ENCODE assay signal across 8 cellular contexts in the genomic region with DNA sequence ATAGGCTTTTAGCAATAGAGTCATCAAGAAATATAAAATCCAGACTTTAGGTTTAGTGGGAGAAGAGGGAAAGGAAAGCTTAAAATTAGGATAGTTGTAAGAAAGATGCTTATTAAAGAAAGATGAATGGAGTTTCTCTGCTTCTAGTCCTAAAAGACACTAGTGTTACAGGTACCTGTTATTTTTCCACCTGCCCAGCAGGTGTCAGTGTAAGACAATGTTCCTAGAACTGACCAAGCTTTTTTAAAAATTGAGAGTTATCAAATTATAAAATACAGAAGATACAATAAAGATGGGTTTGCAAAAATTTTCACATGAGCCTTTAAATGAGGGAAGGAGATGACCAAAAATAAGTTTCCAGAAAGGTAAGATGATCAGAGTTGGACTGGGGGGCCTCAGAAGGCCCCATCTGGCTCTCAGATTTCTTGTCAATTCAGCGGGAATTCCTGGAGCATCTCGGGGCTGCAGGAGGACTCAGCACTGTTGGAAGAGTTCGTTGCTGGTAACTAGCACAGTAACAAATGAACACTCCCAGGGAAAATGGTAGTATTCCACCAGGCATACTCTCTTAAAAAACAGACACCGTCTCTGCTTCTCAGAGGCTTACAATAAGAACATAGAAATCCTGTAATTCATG.
DNase-seq lines count a peak whose midpoint lies in the region; ATAC-seq, FAIRE-seq and TF ChIP-seq lines count a peak whose summit lies in the region.

No MANE protein-coding gene starts in this region.

- peak; percentile 34 for DNase-seq in CD1c-positive myeloid dendritic cell (ENCODE audit: extremely low spot score)
- DNase-seq in GM12892 (ENCODE audit: insufficient read length) = no peak
- DNase-seq in NT2/D1 (ENCODE audit: low read depth, low spot score) = peak; percentile 36
- DNase-seq in chondrocyte (ENCODE audit: low spot score) = no peak
- DNase-seq in SHP77 treated with DMSO at 0.1 percent for 48 hours (lab: John Stamatoyannopoulos, UW) = no peak

- no peak for TF ChIP-seq POLR2A in GM12892 (IDR thresholded peaks at IDR 0.05; ENCODE audit: low read depth, low read length)

- H3K9ac ChIP-seq in NT2/D1 (ENCODE audit: insufficient read length, low read depth) = no peak overlapping the region

- ATAC-seq in GM21390 (IDR thresholded peaks at IDR 0.05; ENCODE audit: unreplicated experiment) (no peak), HG02840 (IDR thresholded peaks at IDR 0.05; ENCODE audit: low FRiP score, unreplicated experiment) (no peak)

- H3K36me3 Mint-ChIP-seq in chondrocyte (ENCODE audit: low read depth) (no peaks in the 10 kb centered on the region), nephron (ENCODE audit: low read depth) (no peaks in the 10 kb centered on the region)

- TF ChIP-seq CTCF in chondrocyte (IDR thresholded peaks at IDR 0.05) (peak; percentile 84), nephron (IDR thresholded peaks at IDR 0.05; ENCODE audit: unreplicated experiment in 3 of 3) (peak; percentile 66 to 72 (median 69))

- H3K4me1 ChIP-seq in NT2/D1 (ENCODE audit: insufficient read depth, insufficient read length) = no peaks in the 10 kb centered on the region

- H3K27me3 ChIP-seq in NT2/D1 (ENCODE audit: insufficient read depth, insufficient read length) = no peaks in the 10 kb centered on the region

- H3K27ac Mint-ChIP-seq in chondrocyte (ENCODE audit: unreplicated experiment) (no peak overlapping the region), nephron (no peak overlapping the region)

- H3K4me3 ChIP-seq in NT2/D1 (ENCODE audit: insufficient read length, low read depth) = no peak overlapping the region

- H3K9me3 ChIP-seq in NT2/D1 (ENCODE audit: insufficient read depth, low read length) = peaks cover 4% of the 10 kb centered on the region

- H3K27me3 Mint-ChIP-seq in chondrocyte (ENCODE audit: low read depth) (peaks cover 5% of the 10 kb centered on the region), nephron (ENCODE audit: low read depth) (peaks cover 9% of the 10 kb centered on the region)

- peak; percentile 62 for FAIRE-seq in GM12892 (lab: Jason Lieb, UNC)

- peaks cover 3% of the 10 kb centered on the region for H3K9me3 Mint-ChIP-seq in chondrocyte (ENCODE audit: low read depth)
- H3K9me3 Mint-ChIP-seq in nephron = peaks cover 11% of the 10 kb centered on the region

- H3K4me3 Mint-ChIP-seq in chondrocyte (ENCODE audit: unreplicated experiment) (no peak overlapping the region), nephron (no peak overlapping the region)

- H3K4me1 Mint-ChIP-seq in chondrocyte (ENCODE audit: low read depth) (no peaks in the 10 kb centered on the region), nephron (no peaks in the 10 kb centered on the region)

- no peaks in the 10 kb centered on the region for H3K36me3 ChIP-seq in NT2/D1 (ENCODE audit: insufficient read depth, insufficient read length, low read length)

Comparison
In these comparisons a context has a peak if more than half of its experiments do, and no peak if none do; other contexts are left out.
1. DNase-seq: peak in CD1c-positive myeloid dendritic cell (single experiment) and NT2/D1 (single experiment); none in GM12892 (single experiment), chondrocyte (single experiment) and SHP77 treated with DMSO at 0.1 percent for 48 hours (single experiment).